Comparison of ENCODE assay signal across 14 cellular contexts in genomic region chr11:64793271-64794160, GRCh38. TPM values are rescaled to one million over a fixed set of nuclear protein-coding genes. Genes with fewer than 3 reads are reported as not detected.
DNase-seq lines count a peak whose midpoint lies in the region; ATAC-seq and TF ChIP-seq lines count a peak whose summit lies in the region.
"Had no signal": no experiment of that assay in that cellular context is flagged by ENCODE, and none has a peak within 500 bp of the region (broad histone marks: within the 10 kb centered on the region; RNA-seq: fewer than 3 reads in every experiment).

No MANE protein-coding gene starts in this region.

- peaks cover 0 to 6% (median 2%) of the 10 kb centered on the region in 4 donors for H3K4me1 ChIP-seq in esophagus muscularis mucosa
- H3K4me1 ChIP-seq in gastrocnemius medialis, result no peaks in the 10 kb centered on the region
- H3K4me1 ChIP-seq: ascending aorta had no signal

- no peaks in the 10 kb centered on the region for H3K9me3 Mint-ChIP-seq in activated T-cell treated with anti-CD3 and anti-CD28 coated beads, Interleukin-2, amount 50 U/mL, for 72 hours

- no peaks in the 10 kb centered on the region for H3K27me3 ChIP-seq in esophagus muscularis mucosa
- H3K27me3 ChIP-seq in gastrocnemius medialis, result no peaks in the 10 kb centered on the region
- H3K27me3 ChIP-seq: ascending aorta had no signal

- peak in 1 of 2 donors; percentile 8 for ATAC-seq in activated T-cell treated with anti-CD3 and anti-CD28 coated beads, Interleukin-2, amount 50 U/mL, for 72 hours (replicated peaks in 1 of 2)
- ATAC-seq in T-helper 17 cell, result no peak
- ATAC-seq in gastrocnemius medialis, result no peak
- ATAC-seq in HG02763 (IDR thresholded peaks at IDR 0.05; ENCODE audit: unreplicated experiment), result no peak

- DNase-seq in activated T-cell treated with anti-CD3 and anti-CD28 coated beads, Interleukin-2, amount 50 U/mL, for 72 hours, result no peak
- no peak for DNase-seq in activated T-cell treated with anti-CD3 and anti-CD28 coated beads, Interleukin-2, amount 50 U/mL, for 48 hours
- DNase-seq in T-helper 17 cell (no peak), esophagus muscularis mucosa (ENCODE audit: extremely low spot score) (no peak), gastrocnemius medialis (no peak), NCI-H1417 treated with DMSO at 0.1 percent for 48 hours (lab: John Stamatoyannopoulos, UW) (no peak), retina (no peak)
- DNase-seq: Calu3; MM.1S; SHP77; stimulated activated naive CD4-positive, alpha-beta T cell treated with Interleukin-2 at 50 U/mL for 16 hours had no signal

- H3K27ac ChIP-seq in esophagus muscularis mucosa (replicated peaks in 1 of 4), result peak overlapping the region in 3 of 4 donors; percentile 7 to 18 (median 16)
- H3K27ac ChIP-seq in gastrocnemius medialis, result peak overlapping the region in 3 of 4 donors; percentile 33 to 35 (median 34)
- H3K27ac ChIP-seq: ascending aorta had no signal

- in situ Hi-C loops in gastrocnemius medialis (cut with MboI; ENCODE audit: low sequenced_read_pairs in 4 of 4), result no loop called here

- intact Hi-C loops in esophagus muscularis mucosa (cut with DNase I), result no loop called here
- intact Hi-C loops in gastrocnemius medialis (cut with DNase I; ENCODE audit: low total_unique reads), result no loop called here

- H3K36me3 ChIP-seq in esophagus muscularis mucosa (peaks cover 18 to 88% (median 66%) of the 10 kb centered on the region in 4 donors), gastrocnemius medialis (peaks cover 0 to 12% of the 10 kb centered on the region in 2 donors)

- H3K9me3 ChIP-seq in T-helper 17 cell (ENCODE audit: control insufficient read depth, low read length, poor library complexity, severe bottlenecking) (no peaks in the 10 kb centered on the region), esophagus muscularis mucosa (no peaks in the 10 kb centered on the region), gastrocnemius medialis (no peaks in the 10 kb centered on the region)
- H3K9me3 ChIP-seq: ascending aorta had no signal

- peaks cover 13% of the 10 kb centered on the region for H3K4me1 Mint-ChIP-seq in activated T-cell treated with anti-CD3 and anti-CD28 coated beads, Interleukin-2, amount 50 U/mL, for 72 hours (ENCODE audit: low read depth)
- peaks cover 13% of the 10 kb centered on the region for H3K4me1 Mint-ChIP-seq in T-helper 17 cell

- H3K4me3 ChIP-seq in esophagus muscularis mucosa (no peak overlapping the region), gastrocnemius medialis (no peak overlapping the region)
- H3K4me3 ChIP-seq: ascending aorta had no signal

- 75% methylated on average over 11 of the region's 11 CpGs for WGBS in esophagus muscularis mucosa

- H3K4me3 Mint-ChIP-seq in activated T-cell treated with anti-CD3 and anti-CD28 coated beads, Interleukin-2, amount 50 U/mL, for 72 hours, result no peak overlapping the region
- no peak overlapping the region for H3K4me3 Mint-ChIP-seq in T-helper 17 cell

- H3K27me3 Mint-ChIP-seq in activated T-cell treated with anti-CD3 and anti-CD28 coated beads, Interleukin-2, amount 50 U/mL, for 72 hours (ENCODE audit: low read depth), result no peaks in the 10 kb centered on the region
- no peaks in the 10 kb centered on the region for H3K27me3 Mint-ChIP-seq in T-helper 17 cell

- TF ChIP-seq POLR2A in esophagus muscularis mucosa (IDR thresholded peaks at IDR 0.05; ENCODE audit: low read depth), result no peak
- TF ChIP-seq POLR2A in gastrocnemius medialis (IDR thresholded peaks at IDR 0.05), result no peak

- no peak for TF ChIP-seq EP300 in esophagus muscularis mucosa (IDR thresholded peaks at IDR 0.05)

- H3K36me3 Mint-ChIP-seq in activated T-cell treated with anti-CD3 and anti-CD28 coated beads, Interleukin-2, amount 50 U/mL, for 72 hours (ENCODE audit: insufficient read depth in 2 of 2), result no peaks in the 10 kb centered on the region
- H3K36me3 Mint-ChIP-seq in T-helper 17 cell (ENCODE audit: low read depth), result peaks cover 3% of the 10 kb centered on the region

- no peak for TF ChIP-seq CTCF in esophagus muscularis mucosa (IDR thresholded peaks at IDR 0.05)
- no peak for TF ChIP-seq CTCF in gastrocnemius medialis (IDR thresholded peaks at IDR 0.05 in 4 of 5, conservative IDR thresholded peaks at IDR 0.05 in 1 of 5)

- peak overlapping the region; percentile 13 for H3K27ac Mint-ChIP-seq in activated T-cell treated with anti-CD3 and anti-CD28 coated beads, Interleukin-2, amount 50 U/mL, for 72 hours
- peak overlapping the region; percentile 75 for H3K27ac Mint-ChIP-seq in T-helper 17 cell

RNA-seq across cellular contexts. Expression of gene MAP4K2, which starts 9.5 kb away (rescaled TPM):
- 10 to 100 TPM; 74.7 to 84.5 TPM for total RNA-seq in activated T-cell treated with anti-CD3 and anti-CD28 coated beads, Interleukin-2, amount 50 U/mL, for 72 hours
- total RNA-seq in T-helper 17 cell (10 to 100 TPM; 97.8 to 99.2 TPM), esophagus muscularis mucosa (10 to 100 TPM; 11.1 to 25.0 (median 17.1) TPM), gastrocnemius medialis (10 to 100 TPM in 1 of 4 donors, 1 to 10 TPM in 3; 4.3 to 14.8 (median 6.2) TPM)

RNA-seq across cellular contexts. Expression of gene SF1, which starts 15.2 kb away (rescaled TPM):
- 100 to 1,000 TPM; 332 to 337 TPM for total RNA-seq in activated T-cell treated with anti-CD3 and anti-CD28 coated beads, Interleukin-2, amount 50 U/mL, for 72 hours
- 1,000 to 10,000 TPM; 1,476 to 1,622 TPM for total RNA-seq in T-helper 17 cell
- total RNA-seq in esophagus muscularis mucosa, result 100 to 1,000 TPM; 199 to 285 (median 234) TPM
- 100 to 1,000 TPM; 171 to 249 (median 193) TPM for total RNA-seq in gastrocnemius medialis

RNA-seq across cellular contexts. Expression of gene MEN1, which starts 16.8 kb away (rescaled TPM):
- 10 to 100 TPM; 33.8 to 36.3 TPM for total RNA-seq in activated T-cell treated with anti-CD3 and anti-CD28 coated beads, Interleukin-2, amount 50 U/mL, for 72 hours
- total RNA-seq in T-helper 17 cell, result 10 to 100 TPM; 25.8 to 27.0 TPM
- 10 to 100 TPM; 10.4 to 18.7 (median 11.5) TPM for total RNA-seq in esophagus muscularis mucosa
- total RNA-seq in gastrocnemius medialis, result 10 to 100 TPM in 2 of 4 donors, 1 to 10 TPM in 2; 7.4 to 12.2 (median 9.8) TPM

RNA-seq across cellular contexts. Expression of gene PYGM, which starts 33.7 kb away (rescaled TPM):
- total RNA-seq in activated T-cell treated with anti-CD3 and anti-CD28 coated beads, Interleukin-2, amount 50 U/mL, for 72 hours, result 1 to 10 TPM; 4.0 to 4.5 TPM
- total RNA-seq in T-helper 17 cell (10 to 100 TPM; 11.8 to 27.1 TPM), esophagus muscularis mucosa (10 to 100 TPM; 18.4 to 57.2 (median 26.3) TPM), gastrocnemius medialis (1,000 to 10,000 TPM in 3 of 4 donors, 100 to 1,000 TPM in 1; 881 to 2,858 (median 1,836) TPM)

RNA-seq across cellular contexts. Expression of gene RASGRP2, which starts 49.6 kb away (rescaled TPM):
- total RNA-seq in activated T-cell treated with anti-CD3 and anti-CD28 coated beads, Interleukin-2, amount 50 U/mL, for 72 hours, result 10 to 100 TPM; 18.8 to 27.9 TPM
- total RNA-seq in T-helper 17 cell, result 100 to 1,000 TPM; 464 to 502 TPM
- 10 to 100 TPM; 32.8 to 72.8 (median 34.9) TPM for total RNA-seq in esophagus muscularis mucosa
- 10 to 100 TPM in 1 of 4 donors, 1 to 10 TPM in 3; 2.9 to 10.9 (median 7.1) TPM for total RNA-seq in gastrocnemius medialis
- total RNA-seq: Calu3, HT1080 had no signal

Comparison
In these comparisons a context has a peak if more than half of its experiments do, and no peak if none do; other contexts are left out.
1. RNA of gene SF1, which starts 15.2 kb away (total RNA-seq): 1,476 to 1,622 TPM in T-helper 17 cell; 332 to 337 TPM in activated T-cell treated with anti-CD3 and anti-CD28 coated beads, Interleukin-2, amount 50 U/mL, for 72 hours, 199 to 285 TPM in esophagus muscularis mucosa and 171 to 249 TPM in gastrocnemius medialis; every median in the first group is over 4 times any median in the second.